12 cellular contexts compared by ENCODE assay signal in the genomic region with DNA sequence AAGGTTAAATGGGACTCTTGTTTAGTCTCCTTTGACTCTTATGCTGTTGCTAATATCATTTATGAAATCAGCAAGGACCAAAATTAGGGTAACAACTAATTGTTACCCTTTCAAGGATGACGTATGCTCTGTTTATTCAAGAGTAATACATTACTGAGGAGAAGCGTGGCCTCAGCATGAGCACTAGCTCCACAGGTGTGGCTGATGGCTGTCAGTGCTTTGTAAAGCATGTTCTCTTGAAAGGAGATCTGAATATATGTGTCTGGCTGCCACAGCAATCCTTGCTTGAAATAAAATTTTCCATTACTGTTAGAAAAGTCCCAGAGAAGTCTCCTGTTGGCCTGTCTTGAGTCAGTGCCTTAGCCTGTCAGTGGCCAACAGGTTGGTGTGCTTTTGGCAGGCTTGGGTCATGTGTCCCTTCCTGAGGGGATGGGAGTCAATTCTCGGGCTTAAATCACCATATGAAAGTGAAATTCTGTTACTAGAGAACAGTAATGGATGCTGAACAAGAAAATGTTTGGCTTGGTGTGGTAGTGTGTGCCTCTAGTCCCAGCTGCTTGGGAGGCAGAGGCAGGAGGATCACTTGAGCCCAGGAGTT. TPM values are rescaled to one million over a fixed set of nuclear protein-coding genes. Genes with fewer than 3 reads are reported as not detected.
DNase-seq lines count a peak whose midpoint lies in the region; ATAC-seq, FAIRE-seq and TF ChIP-seq lines count a peak whose summit lies in the region.
"Had no signal": no experiment of that assay in that cellular context is flagged by ENCODE, and none has a peak within 500 bp of the region (broad histone marks: within the 10 kb centered on the region; RNA-seq: fewer than 3 reads in every experiment).

No MANE protein-coding gene starts in this region.

- no peaks in the 10 kb centered on the region for H3K9me3 ChIP-seq in CD4-positive, alpha-beta T cell (ENCODE audit: control insufficient read depth, low read length)
- H3K9me3 ChIP-seq: MG63 had no signal

- no peak for TF ChIP-seq CTCF in CD4-positive, alpha-beta T cell (IDR thresholded peaks at IDR 0.05)
- TF ChIP-seq CTCF in GM20000 (IDR thresholded peaks at IDR 0.05; ENCODE audit: extremely low read depth, missing control alignments) = no peak

- no peak for FAIRE-seq in urothelium cell line (lab: Jason Lieb, UNC)
- FAIRE-seq: D721Med had no signal

- H3K9me3 Mint-ChIP-seq in CD4-positive, alpha-beta T cell = no peaks in the 10 kb centered on the region

- no peaks in the 10 kb centered on the region for H3K27me3 Mint-ChIP-seq in CD4-positive, alpha-beta T cell

- intact Hi-C loops in CD4-positive, alpha-beta T cell (cut with DNase I, micrococcal nuclease) = no loop called here
- intact Hi-C loops in Right ventricle myocardium superior (cut with DNase I) = no loop called here

- DNase-seq in CD4-positive, alpha-beta T cell = no peak
- DNase-seq in GM20000 (ENCODE audit: low spot score) (peak; percentile 22), NCI-H510A treated with DMSO at 0.1 percent for 48 hours (lab: John Stamatoyannopoulos, UW) (peak; percentile 35), Right ventricle myocardium superior (peak; percentile 61), activated gamma-delta T cell treated with Interleukin-2 at 50 U/mL for 16 hours (no peak), urothelium cell line (ENCODE audit: low spot score) (no peak)
- DNase-seq: activated CD8-positive, alpha-beta memory T cell treated with anti-CD3 and anti-CD28 coated beads for 24 hours; MG63; stimulated activated CD4-positive, alpha-beta T cell treated with anti-CD3 and anti-CD28 coated beads, Interleukin-4, amount 100 ng/mL, for 24 hours had no signal

- H3K27ac ChIP-seq in CD4-positive, alpha-beta T cell (ENCODE audit: low read depth, low read length) = no peak overlapping the region

- H3K4me1 Mint-ChIP-seq in CD4-positive, alpha-beta T cell (ENCODE audit: low read depth) = peaks cover 10% of the 10 kb centered on the region

- CTCF ChIA-PET in CD4-positive, alpha-beta T cell (lab: Charles Lee) = no interaction called here

- H3K27ac Mint-ChIP-seq in CD4-positive, alpha-beta T cell = peak overlapping the region; percentile 0

- no peak overlapping the region for H3K4me3 Mint-ChIP-seq in CD4-positive, alpha-beta T cell

- peaks cover 5% of the 10 kb centered on the region for H3K36me3 Mint-ChIP-seq in CD4-positive, alpha-beta T cell (ENCODE audit: low read depth)

- POLR2A ChIA-PET in CD4-positive, alpha-beta T cell (lab: Charles Lee) = no interaction called here

- H3K27me3 ChIP-seq in CD4-positive, alpha-beta T cell (ENCODE audit: control insufficient read depth, insufficient read depth, low read length) = no peaks in the 10 kb centered on the region
- H3K27me3 ChIP-seq: MG63 had no signal

- ATAC-seq in CD4-positive, alpha-beta T cell (ENCODE audit: poor library complexity) = no peak
- ATAC-seq in Right ventricle myocardium superior (ENCODE audit: poor library complexity) = peak; percentile 77
- no peak for ATAC-seq in HG02798 (IDR thresholded peaks at IDR 0.05; ENCODE audit: poor library complexity, unreplicated experiment)
- no peak for ATAC-seq in GM21515 (IDR thresholded peaks at IDR 0.05; ENCODE audit: unreplicated experiment)

RNA-seq across cellular contexts. Expression of a gene that starts 32.7 kb away (rescaled TPM):
- 10 to 100 TPM; 19.3 to 21.0 TPM for total RNA-seq in CD4-positive, alpha-beta T cell
- 44.7 TPM for total RNA-seq in Right ventricle myocardium superior

Comparison
In these comparisons a context has a peak if more than half of its experiments do, and no peak if none do; other contexts are left out.
1. DNase-seq: peak in GM20000 (single experiment), NCI-H510A treated with DMSO at 0.1 percent for 48 hours (single experiment) and Right ventricle myocardium superior (single experiment); none in CD4-positive, alpha-beta T cell (0 of 10), activated gamma-delta T cell treated with Interleukin-2 at 50 U/mL for 16 hours (single experiment) and urothelium cell line (single experiment).